In genomic region chr19:34991542-34992333, GRCh38 we compare ENCODE assay signal across 16 cellular contexts. TPM values are rescaled to one million over a fixed set of nuclear protein-coding genes. Genes with fewer than 3 reads are reported as not detected.
"Had no signal": no experiment of that assay in that cellular context is flagged by ENCODE, and none has a peak within 500 bp of the region (broad histone marks: within the 10 kb centered on the region; RNA-seq: fewer than 3 reads in every experiment).

No MANE protein-coding gene starts in this region.

- H3K9me3 Mint-ChIP-seq: stimulated activated naive CD8-positive, alpha-beta T cell treated with anti-CD3 and anti-CD28 coated beads, Interleukin-15, amount 100 ng/mL, for 72 hours had no signal

- ATAC-seq: left ventricle myocardium superior had no signal

- H3K27ac Mint-ChIP-seq: nephron; progenitor cell of endocrine pancreas; stimulated activated naive CD8-positive, alpha-beta T cell treated with anti-CD3 and anti-CD28 coated beads, Interleukin-15, amount 100 ng/mL, for 72 hours had no signal

- H3K9me3 ChIP-seq: esophagus muscularis mucosa, right atrium auricular region, upper lobe of left lung had no signal

- H3K27ac ChIP-seq: esophagus muscularis mucosa, right atrium auricular region, upper lobe of left lung had no signal

- H3K36me3 ChIP-seq: esophagus muscularis mucosa, right atrium auricular region, upper lobe of left lung had no signal

- H3K4me3 ChIP-seq: esophagus muscularis mucosa, right atrium auricular region, upper lobe of left lung had no signal

- H3K27me3 ChIP-seq: esophagus muscularis mucosa, right atrium auricular region, upper lobe of left lung had no signal

- DNase-seq: activated CD4-positive, alpha-beta T cell treated with anti-CD3 and anti-CD28 coated beads, Interleukin-2, amount 50 U/mL, for 1 hour; amniotic stem cell; hippocampal formation; left ventricle myocardium superior; mesenchymal stem cell; occipital lobe; SIG-M5; stimulated activated CD4-positive, alpha-beta T cell treated with anti-CD3 and anti-CD28 coated beads, Interleukin-2, amount 100 ng/mL, for 48 hours; stimulated activated naive CD8-positive, alpha-beta T cell treated with anti-CD3 and anti-CD28 coated beads, Interleukin-15, amount 100 ng/mL, for 72 hours; T-helper 2 cell; upper lobe of left lung had no signal

- H3K27me3 Mint-ChIP-seq: progenitor cell of endocrine pancreas; stimulated activated naive CD8-positive, alpha-beta T cell treated with anti-CD3 and anti-CD28 coated beads, Interleukin-15, amount 100 ng/mL, for 72 hours had no signal

- H3K4me3 Mint-ChIP-seq: nephron had no signal

- H3K4me1 Mint-ChIP-seq: nephron had no signal

RNA-seq across cellular contexts. Expression of gene HPN, which starts 49.8 kb away (rescaled TPM):
- total RNA-seq: occipital lobe, temporal lobe had no signal
